ENCODE assay signal across 8 cellular contexts in the genomic region with DNA sequence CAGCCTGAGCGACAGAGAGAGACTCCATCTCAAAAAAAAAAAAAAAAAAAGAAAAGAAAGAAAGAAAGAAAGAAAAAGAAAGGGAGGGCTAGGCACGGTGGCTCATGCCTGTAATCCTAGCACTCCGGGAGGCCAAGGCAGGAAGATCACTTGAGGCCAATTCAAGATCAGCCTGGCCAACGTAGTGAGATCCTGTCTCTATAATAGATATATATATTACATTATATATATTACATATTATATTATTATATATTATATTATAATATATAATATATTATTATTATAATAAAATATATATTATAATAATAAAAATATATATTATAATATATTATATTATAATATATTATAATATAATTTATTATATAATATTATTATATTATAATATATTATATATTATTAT.
"Had no signal": no experiment of that assay in that cellular context is flagged by ENCODE, and none has a peak within 500 bp of the region (broad histone marks: within the 10 kb centered on the region; RNA-seq: fewer than 3 reads in every experiment).

No MANE protein-coding gene starts in this region.

- H3K27ac ChIP-seq: HL-60 had no signal

- ATAC-seq: GM23338, HepG2 had no signal

- H3K4me3 Mint-ChIP-seq: GM23338, H9, HFFc6, IgD-negative memory B cell had no signal

- H3K4me3 ChIP-seq: GM23338 had no signal

- DNase-seq: H9, HCEC 1CT, HFFc6, KBM-7 had no signal

- H3K27me3 Mint-ChIP-seq: IgD-negative memory B cell had no signal

- H3K9me3 Mint-ChIP-seq: GM23338, H9, HFFc6, IgD-negative memory B cell had no signal

- H3K27ac Mint-ChIP-seq: GM23338, IgD-negative memory B cell had no signal
